In genomic region chr6:119170427-119171407, GRCh38 we compare ENCODE assay signal across 1 cellular context.
A peak's percentile ranks its signal among the peaks of the same experiment; 100 is the strongest.
TF ChIP-seq lines count a peak whose summit lies in the region.

No MANE protein-coding gene starts in this region.

TF ChIP-seq in K562, 482 proteins besides CTCF, POLR2A, EP300 and RAD21 (continued from another document):
- TF ChIP-seq RCOR1 (IDR thresholded peaks at IDR 0.05; ENCODE audit: borderline replicate concordance in 1 of 2, low read depth in 2 of 2, low read length in 2 of 2) = peak in 1 of 2 experiments; percentile 37; a peak in 1 of 4 replicates
- TF ChIP-seq ZSCAN29 (IDR thresholded peaks at IDR 0.05) = no peak
- no peak for TF ChIP-seq ZNF280A (IDR thresholded peaks at IDR 0.05; ENCODE audit: low read depth, partially characterized antibody)
- peak; percentile 39 for TF ChIP-seq TCF3 (CRISPR knock-in tag; IDR thresholded peaks at IDR 0.05)
- no peak for TF ChIP-seq POLR2B (IDR thresholded peaks at IDR 0.05; ENCODE audit: low read depth, partially characterized antibody)
- TF ChIP-seq DPF2 (IDR thresholded peaks at IDR 0.05) = peak; percentile 87
- no peak for TF ChIP-seq PBX2 (CRISPR knock-in tag; IDR thresholded peaks at IDR 0.05; ENCODE audit: low read depth)
- TF ChIP-seq PBX2 (tag; conservative IDR thresholded peaks at IDR 0.05; ENCODE audit: low read depth) = peak; percentile 97
- TF ChIP-seq SMARCA4 (IDR thresholded peaks at IDR 0.05) = peak; percentile 81; the same call in 1 of the 2 replicates
- TF ChIP-seq TAL1 (IDR thresholded peaks at IDR 0.05) = peak; percentile 69
- 0 out of 2 replicates have a peak, but pooled peaks have one; percentile 29 for TF ChIP-seq PML (IDR thresholded peaks at IDR 0.05; ENCODE audit: low read length)
- TF ChIP-seq BMI1 (IDR thresholded peaks at IDR 0.05; ENCODE audit: low read length) = no peak
- TF ChIP-seq EHMT2 (IDR thresholded peaks at IDR 0.05) = 0 out of 2 replicates have a peak, but pooled peaks have one; percentile 19
- TF ChIP-seq STAT5A (IDR thresholded peaks at IDR 0.05; ENCODE audit: borderline replicate concordance, low read length) = 0 out of 2 replicates have a peak, but pooled peaks have one; percentile 15
- TF ChIP-seq CEBPZ (IDR thresholded peaks at IDR 0.05; ENCODE audit: borderline replicate concordance, low read depth, low read length) = no peak
- TF ChIP-seq NR2C2 (CRISPR knock-in tag; IDR thresholded peaks at IDR 0.05) = no peak
- TF ChIP-seq NR2C2 (tag; IDR thresholded peaks at IDR 0.05) = peak; percentile 27; the same call in 1 of the 2 replicates
- TF ChIP-seq CBFA2T3 (IDR thresholded peaks at IDR 0.05) = peak; percentile 78
- TF ChIP-seq ZNF766 (CRISPR knock-in tag; conservative IDR thresholded peaks at IDR 0.05) = no peak
- peak; percentile 47; the same call in 1 of the 2 replicates for TF ChIP-seq GATA2 (CRISPR knock-in tag; IDR thresholded peaks at IDR 0.05)
- TF ChIP-seq FOXO4 (CRISPR knock-in tag; IDR thresholded peaks at IDR 0.05) = no peak
- TF ChIP-seq HIVEP1 (CRISPR knock-in tag; IDR thresholded peaks at IDR 0.05) = no peak
- TF ChIP-seq JUND (IDR thresholded peaks at IDR 0.05; ENCODE audit: borderline replicate concordance, low read depth, low read length) = peak; percentile 22; the same call in 1 of the 2 replicates
- no peak for TF ChIP-seq JUND (tag; IDR thresholded peaks at IDR 0.05; ENCODE audit: borderline replicate concordance, low read depth, low read length)
- 0 out of 2 replicates have a peak, but pooled peaks have one; percentile 58 for TF ChIP-seq MEF2D (tag; conservative IDR thresholded peaks at IDR 0.05; ENCODE audit: low read depth)
- TF ChIP-seq SNIP1 (IDR thresholded peaks at IDR 0.05; ENCODE audit: low read depth) = no peak
- peak; percentile 86 for TF ChIP-seq ARID1B (IDR thresholded peaks at IDR 0.05)
- TF ChIP-seq RAD51 (IDR thresholded peaks at IDR 0.05; ENCODE audit: borderline replicate concordance, low read depth) = no peak
- TF ChIP-seq ZEB2 (IDR thresholded peaks at IDR 0.05) = 0 out of 2 replicates have a peak, but pooled peaks have one; percentile 34
- TF ChIP-seq KDM1A (IDR thresholded peaks at IDR 0.05) = peak; percentile 28 to 48; a peak in 2 of 4 replicates
- TF ChIP-seq SMARCE1 (IDR thresholded peaks at IDR 0.05) = peak; percentile 39; the same call in 1 of the 2 replicates
- peak; percentile 84 for TF ChIP-seq CEBPB (tag; IDR thresholded peaks at IDR 0.05)
- TF ChIP-seq SRSF3 (IDR thresholded peaks at IDR 0.05; ENCODE audit: insufficient read depth, low read length) = no peak
- peak; percentile 11 for TF ChIP-seq CCNT2 (IDR thresholded peaks at IDR 0.05; ENCODE audit: borderline replicate concordance, extremely low read depth, insufficient read length, low read depth, low read length)
- TF ChIP-seq MEIS2 (IDR thresholded peaks at IDR 0.05; ENCODE audit: partially characterized antibody) = peak; percentile 97
- 0 out of 2 replicates have a peak, but pooled peaks have one; percentile 9 for TF ChIP-seq NFIC (IDR thresholded peaks at IDR 0.05)
- TF ChIP-seq HDAC2 (IDR thresholded peaks at IDR 0.05) = 0 out of 2 replicates have a peak, but pooled peaks have one; percentile 50
- no peak for TF ChIP-seq KAT7 (CRISPR knock-in tag; IDR thresholded peaks at IDR 0.05; ENCODE audit: borderline replicate concordance)
- TF ChIP-seq FOXM1 (IDR thresholded peaks at IDR 0.05; ENCODE audit: low read depth) = peak; percentile 18; the same call in 1 of the 2 replicates
- TF ChIP-seq FOXM1 (CRISPR knock-in tag; IDR thresholded peaks at IDR 0.05; ENCODE audit: low read depth) = no peak
- no peak for TF ChIP-seq CEBPG (CRISPR knock-in tag; IDR thresholded peaks at IDR 0.05)
- TF ChIP-seq CEBPG (tag; conservative IDR thresholded peaks at IDR 0.05 in 1 of 2, IDR thresholded peaks at IDR 0.05 in 1 of 2) = peak; percentile 16 to 46; a peak in 2 of 4 replicates
- TF ChIP-seq OTX1 (CRISPR knock-in tag; IDR thresholded peaks at IDR 0.05) = no peak
